In genomic region chr11:3055881-3056280, GRCh38 we compare ENCODE assay signal across 9 cellular contexts. TPM values are rescaled to one million over a fixed set of nuclear protein-coding genes. Genes with fewer than 3 reads are reported as not detected.
A peak's percentile ranks its signal among the peaks of the same experiment; 100 is the strongest.
DNase-seq lines count a peak whose midpoint lies in the region; ATAC-seq and TF ChIP-seq lines count a peak whose summit lies in the region.
"Had no signal": no experiment of that assay in that cellular context is flagged by ENCODE, and none has a peak within 500 bp of the region (broad histone marks: within the 10 kb centered on the region; RNA-seq: fewer than 3 reads in every experiment).

No MANE protein-coding gene starts in this region.

- H3K27me3 ChIP-seq in HUES6 (ENCODE audit: control insufficient read depth, insufficient read depth, low read length) (no peaks in the 10 kb centered on the region), brain microvascular endothelial cell (replicated peaks) (no peaks in the 10 kb centered on the region)

- H3K4me3 ChIP-seq in AG09309 (ENCODE audit: control insufficient read depth, low read depth, low read length) (peak overlapping the region; percentile 100), HUES6 (ENCODE audit: low read depth, low read length) (peak overlapping the region; percentile 94), brain microvascular endothelial cell (ENCODE audit: low read depth, low read length) (peak overlapping the region; percentile 99), mucosa of descending colon (no peak overlapping the region)

- peak overlapping the region; percentile 96 for H3K9ac ChIP-seq in HUES6 (ENCODE audit: low read length)

- no peak for DNase-seq in AG09309 (ENCODE audit: low read depth)
- DNase-seq in brain microvascular endothelial cell, result no peak
- peak in 1 of 3 donors; percentile 37 for DNase-seq in mucosa of descending colon
- no peak for DNase-seq in amygdala (lab: John Stamatoyannopoulos, UW)
- no peak for DNase-seq in GOT3 (lab: John Stamatoyannopoulos, UW)
- DNase-seq in C1 segment of cervical spinal cord (lab: John Stamatoyannopoulos, UW), result no peak
- DNase-seq in DMS79 (lab: John Stamatoyannopoulos, UW), result no peak
- DNase-seq: retina had no signal

- intact Hi-C loops in mucosa of descending colon (cut with DNase I, micrococcal nuclease), result no loop called here

- H3K36me3 ChIP-seq in HUES6 (ENCODE audit: control insufficient read depth, insufficient read depth, low read length), result peaks cover 12% of the 10 kb centered on the region
- peaks cover 4% of the 10 kb centered on the region for H3K36me3 ChIP-seq in brain microvascular endothelial cell (replicated peaks)
- H3K36me3 ChIP-seq in mucosa of descending colon (ENCODE audit: low read depth), result no peaks in the 10 kb centered on the region

- H3K27ac ChIP-seq in HUES6 (ENCODE audit: low read depth, low read length), result no peak overlapping the region
- no peak overlapping the region for H3K27ac ChIP-seq in brain microvascular endothelial cell

- H3K9me3 ChIP-seq in HUES6 (ENCODE audit: control insufficient read depth, insufficient read depth, low read depth, low read length) (no peaks in the 10 kb centered on the region), mucosa of descending colon (no peaks in the 10 kb centered on the region)

- H3K4me1 ChIP-seq in HUES6 (ENCODE audit: control insufficient read depth, insufficient read depth, low read length) (peaks cover 33% of the 10 kb centered on the region), mucosa of descending colon (ENCODE audit: low read depth) (peaks cover 9% of the 10 kb centered on the region)

- no peak for TF ChIP-seq CTCF in AG09309 (IDR thresholded peaks at IDR 0.05; ENCODE audit: control insufficient read depth, insufficient read depth, low read depth, low read length, missing control alignments)
- TF ChIP-seq CTCF in brain microvascular endothelial cell (IDR thresholded peaks at IDR 0.05; ENCODE audit: low read depth, low read length, missing control alignments), result no peak
- TF ChIP-seq CTCF in mucosa of descending colon (IDR thresholded peaks at IDR 0.05), result no peak

- peak; percentile 36 for ATAC-seq in mucosa of descending colon

- in situ Hi-C loops in brain microvascular endothelial cell (cut with HindIII; ENCODE audit: low pct_ligation_motif_present, low sequenced_read_pairs), result no loop called here

RNA-seq across cellular contexts. Expression of gene CARS1, which starts 1.3 kb away (rescaled TPM):
- total RNA-seq in mucosa of descending colon, result 10 to 100 TPM; 40.9 to 61.0 (median 43.3) TPM
